ENCODE assay signal across 8 cellular contexts in genomic region chr4:22389240-22389871, GRCh38.
DNase-seq lines count a peak whose midpoint lies in the region; ATAC-seq and TF ChIP-seq lines count a peak whose summit lies in the region.

No MANE protein-coding gene starts in this region.

- H3K4me3 ChIP-seq in AG10803 (ENCODE audit: low read length) = no peak overlapping the region
- H3K4me3 ChIP-seq in prostate gland = no peak overlapping the region

- no peaks in the 10 kb centered on the region for H3K9me3 Mint-ChIP-seq in activated naive CD8-positive, alpha-beta T cell treated with anti-CD3 and anti-CD28 coated beads for 36 hours

- H3K9me3 ChIP-seq in prostate gland = no peaks in the 10 kb centered on the region

- H3K27me3 Mint-ChIP-seq in activated naive CD8-positive, alpha-beta T cell treated with anti-CD3 and anti-CD28 coated beads for 36 hours = no peaks in the 10 kb centered on the region

- WGBS in prostate gland = 30% methylated on average over 3 of the region's 3 CpGs

- intact Hi-C loops in head of caudate nucleus (cut with DNase I) = loop anchor here (5.0 kb wide), 1 partner anchor 597 kb away; no protein-coding TSS in a partner anchor
- intact Hi-C loops in prostate gland (cut with DNase I) = loop anchor here (2.0 kb wide), 1 partner anchor 601 kb away; no protein-coding TSS in a partner anchor

- H3K36me3 ChIP-seq in prostate gland = no peaks in the 10 kb centered on the region

- H3K4me1 ChIP-seq in prostate gland (replicated peaks) = no peaks in the 10 kb centered on the region

- H3K4me3 Mint-ChIP-seq in activated naive CD8-positive, alpha-beta T cell treated with anti-CD3 and anti-CD28 coated beads for 36 hours = no peak overlapping the region

- peaks cover 6% of the 10 kb centered on the region for H3K4me1 Mint-ChIP-seq in activated naive CD8-positive, alpha-beta T cell treated with anti-CD3 and anti-CD28 coated beads for 36 hours

- H3K36me3 Mint-ChIP-seq in activated naive CD8-positive, alpha-beta T cell treated with anti-CD3 and anti-CD28 coated beads for 36 hours = peaks cover 15% of the 10 kb centered on the region

- H3K27ac Mint-ChIP-seq in activated naive CD8-positive, alpha-beta T cell treated with anti-CD3 and anti-CD28 coated beads for 36 hours = no peak overlapping the region

- DNase-seq in AG10803 (ENCODE audit: low read depth) = peak; percentile 82
- DNase-seq in NCI-H748 treated with DMSO at 0.1 percent for 48 hours (lab: John Stamatoyannopoulos, UW) = peak; percentile 23
- peak; percentile 21 for DNase-seq in activated naive CD8-positive, alpha-beta T cell treated with anti-CD3 and anti-CD28 coated beads for 36 hours
- peak; percentile 21 to 84 (median 63) for DNase-seq in head of caudate nucleus
- DNase-seq in prostate gland (ENCODE audit: low spot score) = peak; percentile 21
- DNase-seq in DMS153 (lab: John Stamatoyannopoulos, UW) = no peak

- no peak overlapping the region for H3K27ac ChIP-seq in prostate gland

- no peak for TF ChIP-seq POLR2A in GM18505 (IDR thresholded peaks at IDR 0.05; ENCODE audit: borderline replicate concordance, extremely low read depth, insufficient read depth, insufficient read length)
- no peak for TF ChIP-seq POLR2A in prostate gland (IDR thresholded peaks at IDR 0.05)

- TF ChIP-seq CTCF in AG10803 (conservative IDR thresholded peaks at IDR 0.05; ENCODE audit: low read length) (peak; percentile 95), prostate gland (IDR thresholded peaks at IDR 0.05) (peak; percentile 64 to 77 (median 68))

- ATAC-seq in GM18505 (IDR thresholded peaks at IDR 0.05; ENCODE audit: unreplicated experiment) (peak; percentile 75), HG03342 (IDR thresholded peaks at IDR 0.05; ENCODE audit: unreplicated experiment) (peak; percentile 78)

- no peaks in the 10 kb centered on the region for H3K27me3 ChIP-seq in prostate gland (replicated peaks; ENCODE audit: insufficient read depth)
